ENCODE assay signal across 1 cellular context in genomic region chr17:81285179-81285878, GRCh38.
TF ChIP-seq lines count a peak whose summit lies in the region.

No MANE protein-coding gene starts in this region.

TF ChIP-seq in GM12878, 131 proteins besides CTCF, POLR2A, EP300 and RAD21 (continued from another document and continues in another):
- TF ChIP-seq ZNF592 (IDR thresholded peaks at IDR 0.05) (no peak), KLF5 (IDR thresholded peaks at IDR 0.05; ENCODE audit: partially characterized antibody) (no peak), SKIL (IDR thresholded peaks at IDR 0.05; ENCODE audit: low read depth, poor library complexity, severe bottlenecking) (no peak), EED (IDR thresholded peaks at IDR 0.05; ENCODE audit: low read depth) (peak; percentile 21; the same call in 1 of the 2 replicates), POLR2AphosphoS5 (IDR thresholded peaks at IDR 0.05; ENCODE audit: low read length) (peak; percentile 81), SMAD1 (IDR thresholded peaks at IDR 0.05; ENCODE audit: low read depth, partially characterized antibody) (no peak), RCOR1 (conservative IDR thresholded peaks at IDR 0.05; ENCODE audit: low read depth, low read length) (no peak), ZNF687 (IDR thresholded peaks at IDR 0.05) (peak; percentile 79), IKZF2 (IDR thresholded peaks at IDR 0.05) (peak in 1 of 2 experiments; percentile 25; a peak in 2 of 4 replicates), NFIC (IDR thresholded peaks at IDR 0.05; ENCODE audit: low read depth, low read length) (no peak), NKRF (conservative IDR thresholded peaks at IDR 0.05) (no peak; the same call in 1 of the 2 replicates), HDAC6 (IDR thresholded peaks at IDR 0.05; ENCODE audit: unreplicated experiment) (no peak), TCF3 (IDR thresholded peaks at IDR 0.05; ENCODE audit: borderline replicate concordance, insufficient read depth, low read depth, low read length) (0 out of 2 replicates have a peak, but pooled peaks have one; percentile 27), EZH2 (IDR thresholded peaks at IDR 0.05; ENCODE audit: borderline replicate concordance, control insufficient read depth, low read depth, low read length) (no peak), BCL3 (IDR thresholded peaks at IDR 0.05; ENCODE audit: borderline replicate concordance, insufficient read depth, low read depth, low read length, poor library complexity, severe bottlenecking) (no peak), ZZZ3 (IDR thresholded peaks at IDR 0.05; ENCODE audit: control insufficient read depth, insufficient read length, low read depth) (no peak), GABPA (IDR thresholded peaks at IDR 0.05; ENCODE audit: low read depth) (no peak), RBBP5 (conservative IDR thresholded peaks at IDR 0.05) (no peak), IKZF1 (conservative IDR thresholded peaks at IDR 0.05) (peak; percentile 93), NFXL1 (IDR thresholded peaks at IDR 0.05; ENCODE audit: borderline replicate concordance) (no peak), KDM1A (IDR thresholded peaks at IDR 0.05; ENCODE audit: borderline replicate concordance) (no peak), USF1 (IDR thresholded peaks at IDR 0.05; ENCODE audit: borderline replicate concordance, extremely low read length, insufficient read depth, low read depth, low read length) (no peak), CHD4 (IDR thresholded peaks at IDR 0.05) (no peak), ZNF217 (IDR thresholded peaks at IDR 0.05) (no peak), MTA2 (IDR thresholded peaks at IDR 0.05; ENCODE audit: low read depth) (no peak), ZNF207 (IDR thresholded peaks at IDR 0.05; ENCODE audit: borderline replicate concordance) (no peak; the same call in 1 of the 2 replicates), CHD2 (IDR thresholded peaks at IDR 0.05; ENCODE audit: borderline replicate concordance, low read depth, low read length) (no peak), SIN3A (IDR thresholded peaks at IDR 0.05; ENCODE audit: low read depth, low read length) (peak; percentile 69; the same call in 1 of the 2 replicates), MAX (IDR thresholded peaks at IDR 0.05; ENCODE audit: low read depth, low read length) (peak; percentile 21; the same call in 1 of the 2 replicates), GATAD2B (conservative IDR thresholded peaks at IDR 0.05; ENCODE audit: low read depth) (peak; percentile 31), ELK1 (IDR thresholded peaks at IDR 0.05; ENCODE audit: low read depth, low read length) (0 out of 2 replicates have a peak, but pooled peaks have one; percentile 22), E2F8 (IDR thresholded peaks at IDR 0.05; ENCODE audit: low read depth, partially characterized antibody) (no peak), SMAD5 (IDR thresholded peaks at IDR 0.05; ENCODE audit: low read depth) (0 out of 2 replicates have a peak, but pooled peaks have one; percentile 60), MXI1 (IDR thresholded peaks at IDR 0.05; ENCODE audit: low read depth, low read length) (peak; percentile 72), BRCA1 (IDR thresholded peaks at IDR 0.05; ENCODE audit: low read depth, low read length) (no peak), POLR2AphosphoS2 (IDR thresholded peaks at IDR 0.05; ENCODE audit: low read depth, low read length) (no peak)
